ENCODE assay signal across 8 cellular contexts in genomic region chr9:123267481-123268239, GRCh38. TPM values are rescaled to one million over a fixed set of nuclear protein-coding genes. Genes with fewer than 3 reads are reported as not detected.
DNase-seq lines count a peak whose midpoint lies in the region; ATAC-seq and TF ChIP-seq lines count a peak whose summit lies in the region.

No MANE protein-coding gene starts in this region.

- peak overlapping the region; percentile 57 for H3K9ac ChIP-seq in endocrine pancreas (ENCODE audit: control insufficient read depth, insufficient read depth, low read length)

- H3K27me3 Mint-ChIP-seq in CD8-positive, alpha-beta memory T cell: no peaks in the 10 kb centered on the region
- peaks cover 41% of the 10 kb centered on the region for H3K27me3 Mint-ChIP-seq in nephron progenitor cell (ENCODE audit: low read depth, poor library complexity)

- H3K27me3 ChIP-seq in CD8-positive, alpha-beta memory T cell (ENCODE audit: insufficient read depth, low read length, poor library complexity, severe bottlenecking): no peaks in the 10 kb centered on the region
- H3K27me3 ChIP-seq in endocrine pancreas (ENCODE audit: control insufficient read depth, insufficient read depth, low read length): no peaks in the 10 kb centered on the region

- no peaks in the 10 kb centered on the region for H3K36me3 Mint-ChIP-seq in CD8-positive, alpha-beta memory T cell
- no peaks in the 10 kb centered on the region for H3K36me3 Mint-ChIP-seq in nephron progenitor cell (ENCODE audit: low read depth)

- peak in 3 of 5 donors; percentile 4 to 46 (median 11) for DNase-seq in CD8-positive, alpha-beta memory T cell
- peak; percentile 34 for DNase-seq in nephron progenitor cell
- no peak for DNase-seq in OCI-M1 (lab: John Stamatoyannopoulos, UW)
- no peak for DNase-seq in NCI-H345 treated with DMSO at 0.1 percent for 48 hours (lab: John Stamatoyannopoulos, UW; ENCODE audit: unreplicated experiment)

- H3K4me3 ChIP-seq in CD8-positive, alpha-beta memory T cell (ENCODE audit: low read length): peak overlapping the region; percentile 42
- no peak overlapping the region for H3K4me3 ChIP-seq in endocrine pancreas (ENCODE audit: control insufficient read depth, insufficient read depth, low read length)

- H3K9me3 Mint-ChIP-seq in CD8-positive, alpha-beta memory T cell: no peaks in the 10 kb centered on the region
- no peaks in the 10 kb centered on the region for H3K9me3 Mint-ChIP-seq in nephron progenitor cell

- H3K9me3 ChIP-seq in CD8-positive, alpha-beta memory T cell (ENCODE audit: low read length): no peaks in the 10 kb centered on the region
- H3K9me3 ChIP-seq in endocrine pancreas (ENCODE audit: control insufficient read depth, low read length): no peaks in the 10 kb centered on the region

- no peak for TF ChIP-seq CTCF in VCaP (conservative IDR thresholded peaks at IDR 0.05)
- no peak for TF ChIP-seq CTCF in nephron progenitor cell (IDR thresholded peaks at IDR 0.05)

- POLR2A ChIA-PET in CD8-positive, alpha-beta memory T cell (lab: Charles Lee): no interaction called here

- H3K4me1 Mint-ChIP-seq in CD8-positive, alpha-beta memory T cell: peaks cover 20 to 41% (median 27%) of the 10 kb centered on the region in 3 donors
- H3K4me1 Mint-ChIP-seq in nephron progenitor cell: peaks cover 43% of the 10 kb centered on the region

- CTCF ChIA-PET in CD8-positive, alpha-beta memory T cell (lab: Charles Lee): interaction anchor here (0.7 kb wide), 1 partner anchor 10 kb away, joined by 3 read pairs; no protein-coding TSS in a partner anchor

- H3K27ac ChIP-seq in CD8-positive, alpha-beta memory T cell (ENCODE audit: low read depth, low read length): peak overlapping the region; percentile 35
- peak overlapping the region; percentile 93 for H3K27ac ChIP-seq in VCaP

- ATAC-seq in HG02623 (IDR thresholded peaks at IDR 0.05; ENCODE audit: unreplicated experiment) (peak; percentile 5), GM18858 (IDR thresholded peaks at IDR 0.05; ENCODE audit: unreplicated experiment) (no peak)

- peaks cover 14% of the 10 kb centered on the region for H3K4me1 ChIP-seq in CD8-positive, alpha-beta memory T cell (ENCODE audit: insufficient read depth, low read length)
- peaks cover 6% of the 10 kb centered on the region for H3K4me1 ChIP-seq in endocrine pancreas (ENCODE audit: control insufficient read depth, insufficient read depth, low read length)

- peak overlapping the region; percentile 71 to 93 (median 89) for H3K4me3 Mint-ChIP-seq in CD8-positive, alpha-beta memory T cell
- peak overlapping the region; percentile 90 for H3K4me3 Mint-ChIP-seq in nephron progenitor cell

- no peaks in the 10 kb centered on the region for H3K36me3 ChIP-seq in CD8-positive, alpha-beta memory T cell (ENCODE audit: insufficient read depth, low read length)
- H3K36me3 ChIP-seq in endocrine pancreas (ENCODE audit: control insufficient read depth, insufficient read depth, low read length): no peaks in the 10 kb centered on the region

- peak overlapping the region in 7 of 8 donors; percentile 8 to 96 (median 80) for H3K27ac Mint-ChIP-seq in CD8-positive, alpha-beta memory T cell
- H3K27ac Mint-ChIP-seq in nephron progenitor cell: no peak overlapping the region

RNA-seq across cellular contexts. Expression of gene STRBP, which starts 0.7 kb away (rescaled TPM):
- total RNA-seq in CD8-positive, alpha-beta memory T cell: 10 to 100 TPM; 31.4 to 32.3 TPM
- 22.2 TPM for polyA plus RNA-seq in CD8-positive, alpha-beta memory T cell

Comparison
In these comparisons a context has a peak if more than half of its experiments do, and no peak if none do; other contexts are left out.
1. DNase-seq: peak in CD8-positive, alpha-beta memory T cell (3 of 5) and nephron progenitor cell (single experiment); none in OCI-M1 (single experiment) and NCI-H345 treated with DMSO at 0.1 percent for 48 hours (single experiment).